22 cellular contexts compared by ENCODE assay signal in the genomic region with DNA sequence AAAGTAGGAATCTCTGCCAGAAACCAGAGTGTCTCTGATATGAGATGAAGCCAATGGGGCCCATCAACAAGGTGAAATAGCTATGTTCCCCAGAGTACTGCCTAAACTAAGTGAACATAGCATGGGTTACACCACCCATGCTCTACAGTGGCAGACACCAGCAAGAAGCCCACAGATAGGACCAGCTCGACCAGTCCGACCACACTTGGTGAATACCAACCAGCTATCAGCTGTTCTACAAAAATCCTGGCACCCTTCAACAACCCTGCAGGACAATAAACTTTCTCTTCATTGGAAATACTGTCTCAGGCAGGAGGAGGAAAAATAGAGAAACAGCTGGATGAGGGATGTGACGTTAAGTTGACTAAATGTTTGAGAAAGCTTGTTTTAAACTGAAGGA.
DNase-seq lines count a peak whose midpoint lies in the region; ATAC-seq and TF ChIP-seq lines count a peak whose summit lies in the region.
"Had no signal": no experiment of that assay in that cellular context is flagged by ENCODE, and none has a peak within 500 bp of the region (broad histone marks: within the 10 kb centered on the region; RNA-seq: fewer than 3 reads in every experiment).

No MANE protein-coding gene starts in this region.

- H3K27ac ChIP-seq in mammary epithelial cell (ENCODE audit: insufficient read depth, low read depth, low read length) (no peak overlapping the region), PC-3 (ENCODE audit: low read length) (no peak overlapping the region)
- H3K27ac ChIP-seq: 22Rv1, A549, C4-2B, GM23248 had no signal

- H3K9me3 Mint-ChIP-seq in MCF 10A (ENCODE audit: unreplicated experiment), result no peaks in the 10 kb centered on the region
- H3K9me3 Mint-ChIP-seq in activated T-cell treated with anti-CD3 and anti-CD28 coated beads, Interleukin-2, amount 50 U/mL, for 24 hours, result no peaks in the 10 kb centered on the region
- H3K9me3 Mint-ChIP-seq: CD4-positive, alpha-beta T cell; HFFc6 had no signal

- H3K36me3 Mint-ChIP-seq in MCF 10A (ENCODE audit: insufficient read depth, unreplicated experiment), result no peaks in the 10 kb centered on the region
- H3K36me3 Mint-ChIP-seq in activated T-cell treated with anti-CD3 and anti-CD28 coated beads, Interleukin-2, amount 50 U/mL, for 24 hours (ENCODE audit: low read depth), result no peaks in the 10 kb centered on the region

- WGBS in mammary epithelial cell (ENCODE audit: low coverage, missing lambda C conversion rate), result 36% methylated on average over 3 of the region's 3 CpGs

- H3K27me3 ChIP-seq in mammary epithelial cell (ENCODE audit: insufficient read depth, low read length), result no peaks in the 10 kb centered on the region
- H3K27me3 ChIP-seq in PC-3 (ENCODE audit: low read length), result no peaks in the 10 kb centered on the region

- no peaks in the 10 kb centered on the region for H3F3A ChIP-seq in PC-3 (ENCODE audit: low read length, unreplicated experiment)

- H3K4me2 ChIP-seq in mammary epithelial cell (ENCODE audit: insufficient read depth, low read depth, low read length) (no peak overlapping the region), PC-3 (ENCODE audit: low read length) (no peak overlapping the region)
- H3K4me2 ChIP-seq: A549 had no signal

- H3K4me3 Mint-ChIP-seq in MCF 10A (ENCODE audit: unreplicated experiment), result no peak overlapping the region
- no peak overlapping the region for H3K4me3 Mint-ChIP-seq in activated T-cell treated with anti-CD3 and anti-CD28 coated beads, Interleukin-2, amount 50 U/mL, for 24 hours
- H3K4me3 Mint-ChIP-seq: CD4-positive, alpha-beta T cell; HFFc6 had no signal

- POLR2A ChIA-PET in MCF 10A (lab: Yijun Ruan, JAX), result interaction anchor here (0.6 to 0.7 kb wide), 2 partner anchors 10 to 187 kb away, joined by 3 read pairs; no protein-coding TSS in a partner anchor
- POLR2A ChIA-PET in PC-3 (lab: Charles Lee; ENCODE audit: unreplicated experiment), result interaction anchor here (0.5 kb wide), 1 partner anchor 13 kb away, joined by 3 read pairs; no protein-coding TSS in a partner anchor

- TF ChIP-seq CTCF in mammary epithelial cell (conservative IDR thresholded peaks at IDR 0.05 in 1 of 2, IDR thresholded peaks at IDR 0.05 in 1 of 2; ENCODE audit: extremely low read depth in 1 of 2, insufficient read depth in 1 of 2, low read depth in 1 of 2, low read length in 2 of 2) (no peak), MCF 10A (IDR thresholded peaks at IDR 0.05; ENCODE audit: unreplicated experiment) (no peak), PC-3 (conservative IDR thresholded peaks at IDR 0.05; ENCODE audit: low read depth, low read length) (no peak)

- DNase-seq in mammary epithelial cell (no peak), MCF 10A (ENCODE audit: unreplicated experiment) (no peak), PC-3 (peak; percentile 25), myocyte (ENCODE audit: low read depth) (peak; percentile 30), NCI-H748 treated with DMSO at 0.1 percent for 48 hours (lab: John Stamatoyannopoulos, UW) (no peak), NCI-H2196 (lab: John Stamatoyannopoulos, UW; ENCODE audit: unreplicated experiment) (no peak)
- DNase-seq in activated T-cell treated with anti-CD3 and anti-CD28 coated beads, Interleukin-2, amount 50 U/mL, for 24 hours, result no peak
- DNase-seq: AML-193; Caco-2; CD4-positive, alpha-beta T cell; DMS153; DND-41; EL; GM23248; H7; HFFc6; IMR-90 had no signal

- BruUV-seq in mammary epithelial cell (replicated peaks; lab: Mats Ljungman, UMichigan) (no TSS peak), MCF 10A (replicated peaks; lab: Mats Ljungman, UMichigan) (no TSS peak), PC-3 (replicated peaks; lab: Mats Ljungman, UMichigan) (no TSS peak)

- in situ Hi-C loops in mammary epithelial cell (cut with MboI; ENCODE audit: low sequenced_read_pairs in 2 of 2), result no loop called here

- H3K9ac ChIP-seq in mammary epithelial cell (ENCODE audit: insufficient read depth, low read length) (no peak overlapping the region), PC-3 (ENCODE audit: low read length) (no peak overlapping the region)
- H3K9ac ChIP-seq: GM23248 had no signal

- H3K9me2 ChIP-seq in PC-3 (replicated peaks; ENCODE audit: low read length), result no peaks in the 10 kb centered on the region

- no peak for ATAC-seq in PC-3
- ATAC-seq in HG02840 (IDR thresholded peaks at IDR 0.05; ENCODE audit: low FRiP score, unreplicated experiment), result no peak
- ATAC-seq: A549, HCT116 had no signal

- intact Hi-C loops in mammary epithelial cell (cut with micrococcal nuclease), result loop anchor here (5.0 kb wide), 1 partner anchor 37 kb away; no protein-coding TSS in a partner anchor
- intact Hi-C loops in MCF 10A (cut with micrococcal nuclease), result no loop called here
- intact Hi-C loops in PC-3 (cut with micrococcal nuclease), result no loop called here

- H3K4me1 ChIP-seq in mammary epithelial cell (ENCODE audit: insufficient read depth, low read length), result no peaks in the 10 kb centered on the region
- no peaks in the 10 kb centered on the region for H3K4me1 ChIP-seq in PC-3 (ENCODE audit: insufficient read depth, low read length)
- H3K4me1 ChIP-seq: A549 had no signal

- no peaks in the 10 kb centered on the region for H3K4me1 Mint-ChIP-seq in MCF 10A (ENCODE audit: insufficient read depth, unreplicated experiment)
- no peaks in the 10 kb centered on the region for H3K4me1 Mint-ChIP-seq in activated T-cell treated with anti-CD3 and anti-CD28 coated beads, Interleukin-2, amount 50 U/mL, for 24 hours (ENCODE audit: low read depth)

- no peaks in the 10 kb centered on the region for H3K9me3 ChIP-seq in mammary epithelial cell (replicated peaks; ENCODE audit: insufficient read depth, low read length)
- H3K9me3 ChIP-seq in PC-3 (ENCODE audit: low read length), result no peaks in the 10 kb centered on the region
- H3K9me3 ChIP-seq: A549 had no signal

- H3K4me3 ChIP-seq in mammary epithelial cell (replicated peaks in 1 of 3; ENCODE audit: insufficient read depth in 1 of 3, low read depth in 2 of 3, low read length in 3 of 3), result no peak overlapping the region
- no peak overlapping the region for H3K4me3 ChIP-seq in PC-3 (ENCODE audit: low read length)
- H3K4me3 ChIP-seq: A549, GM23248 had no signal

- peak overlapping the region; percentile 2 for H2AFZ ChIP-seq in mammary epithelial cell (ENCODE audit: low read depth, low read length)
- no peak overlapping the region for H2AFZ ChIP-seq in PC-3 (ENCODE audit: low read length)
- H2AFZ ChIP-seq: GM23248 had no signal

- H3K36me3 ChIP-seq in mammary epithelial cell (ENCODE audit: insufficient read depth, low read length) (no peaks in the 10 kb centered on the region), PC-3 (ENCODE audit: low read depth, low read length) (no peaks in the 10 kb centered on the region)

- H3K27me3 Mint-ChIP-seq in MCF 10A (ENCODE audit: insufficient read depth, unreplicated experiment), result no peaks in the 10 kb centered on the region
- H3K27me3 Mint-ChIP-seq in activated T-cell treated with anti-CD3 and anti-CD28 coated beads, Interleukin-2, amount 50 U/mL, for 24 hours, result peaks cover 2% of the 10 kb centered on the region
- H3K27me3 Mint-ChIP-seq: CD4-positive, alpha-beta T cell had no signal

- no peaks in the 10 kb centered on the region for H3K79me2 ChIP-seq in mammary epithelial cell (ENCODE audit: insufficient read depth, low read length)
- H3K79me2 ChIP-seq in PC-3 (ENCODE audit: low read length), result no peaks in the 10 kb centered on the region

- dilution Hi-C loops in mammary epithelial cell (cut with HindIII; ENCODE audit: low sequenced_read_pairs), result no loop called here

- no peaks in the 10 kb centered on the region for H4K20me1 ChIP-seq in mammary epithelial cell (ENCODE audit: insufficient read depth, low read length)
- H4K20me1 ChIP-seq in PC-3 (ENCODE audit: low read length), result no peaks in the 10 kb centered on the region

- H3K27ac Mint-ChIP-seq in MCF 10A (ENCODE audit: low read depth, unreplicated experiment), result no peak overlapping the region
- H3K27ac Mint-ChIP-seq in activated T-cell treated with anti-CD3 and anti-CD28 coated beads, Interleukin-2, amount 50 U/mL, for 24 hours, result no peak overlapping the region
- H3K27ac Mint-ChIP-seq: CD4-positive, alpha-beta T cell; HFFc6 had no signal

- CTCF ChIA-PET in mammary epithelial cell (lab: Charles Lee; ENCODE audit: low non-redundant PET), result no interaction called here
- CTCF ChIA-PET in MCF 10A (lab: Yijun Ruan, JAX), result interaction anchor here (0.6 to 0.7 kb wide), 3 partner anchors 30 to 1821 kb away, joined by 3 read pairs; no protein-coding TSS in a partner anchor
- CTCF ChIA-PET in PC-3 (lab: Charles Lee), result no interaction called here

Comparison
In these comparisons a context has a peak if more than half of its experiments do, and no peak if none do; other contexts are left out.
1. DNase-seq: peak in PC-3 (single experiment) and myocyte (single experiment); none in mammary epithelial cell (single experiment), MCF 10A (single experiment), activated T-cell treated with anti-CD3 and anti-CD28 coated beads, Interleukin-2, amount 50 U/mL, for 24 hours (single experiment), NCI-H748 treated with DMSO at 0.1 percent for 48 hours (single experiment) and NCI-H2196 (single experiment).